8 cellular contexts compared by ENCODE assay signal in genomic region chr17:48106802-48107136, GRCh38. TPM values are rescaled to one million over a fixed set of nuclear protein-coding genes. Genes with fewer than 3 reads are reported as not detected.
DNase-seq lines count a peak whose midpoint lies in the region; ATAC-seq, FAIRE-seq and TF ChIP-seq lines count a peak whose summit lies in the region.

No MANE protein-coding gene starts in this region.

- H3K4me1 ChIP-seq in CD8-positive, alpha-beta memory T cell (ENCODE audit: insufficient read depth, low read length), result peaks cover 12% of the 10 kb centered on the region
- H3K4me1 ChIP-seq in pancreas, result peaks cover 0 to 24% (median 6%) of the 10 kb centered on the region in 3 donors

- TF ChIP-seq CTCF in RWPE1 (conservative IDR thresholded peaks at IDR 0.05; ENCODE audit: low read depth) (no peak), epithelial cell of proximal tubule (conservative IDR thresholded peaks at IDR 0.05; ENCODE audit: low read depth, low read length) (no peak), pancreas (IDR thresholded peaks at IDR 0.05) (no peak)

- peaks cover 46 to 68% (median 66%) of the 10 kb centered on the region in 3 donors for H3K4me1 Mint-ChIP-seq in CD8-positive, alpha-beta memory T cell

- CTCF ChIA-PET in CD8-positive, alpha-beta memory T cell (lab: Charles Lee), result interaction anchor here (1.0 to 4.2 kb wide), 5 partner anchors 9 to 59 kb away, joined by 3 to 23 read pairs (median 4); partner anchors contain the start of gene NFE2L1
- CTCF ChIA-PET in RWPE1 (lab: Yijun Ruan, JAX), result interaction anchor here (0.7 to 1.4 kb wide), 3 partner anchors 17 to 1034 kb away, joined by 3 read pairs; no protein-coding TSS in a partner anchor

- no peaks in the 10 kb centered on the region for H3K9me3 Mint-ChIP-seq in CD8-positive, alpha-beta memory T cell

- H3K36me3 ChIP-seq in CD8-positive, alpha-beta memory T cell (ENCODE audit: insufficient read depth, low read length), result no peaks in the 10 kb centered on the region
- H3K36me3 ChIP-seq in pancreas, result no peaks in the 10 kb centered on the region

- no peaks in the 10 kb centered on the region for H3K27me3 ChIP-seq in CD8-positive, alpha-beta memory T cell (ENCODE audit: insufficient read depth, low read length, poor library complexity, severe bottlenecking)
- H3K27me3 ChIP-seq in pancreas, result no peaks in the 10 kb centered on the region

- H3K27ac Mint-ChIP-seq in CD8-positive, alpha-beta memory T cell, result peak overlapping the region in 7 of 8 donors; percentile 86 to 97 (median 92)

- ATAC-seq in pancreas (no peak), HG03175 (IDR thresholded peaks at IDR 0.05; ENCODE audit: unreplicated experiment) (no peak)

- H3K27ac ChIP-seq in CD8-positive, alpha-beta memory T cell (ENCODE audit: low read depth, low read length), result peak overlapping the region; percentile 80
- peak overlapping the region; percentile 95 for H3K27ac ChIP-seq in RWPE1
- peak overlapping the region; percentile 60 to 96 (median 78) for H3K27ac ChIP-seq in pancreas

- FAIRE-seq in pancreas (lab: Jason Lieb, UNC), result no peak

- peak overlapping the region; percentile 96 for H3K4me3 ChIP-seq in CD8-positive, alpha-beta memory T cell (ENCODE audit: low read length)
- H3K4me3 ChIP-seq in epithelial cell of proximal tubule (ENCODE audit: low read depth, low read length) (peak overlapping the region; percentile 99), pancreas (peak overlapping the region; percentile 41 to 64 (median 54))

- 29 to 33% methylated on average over 13 of the region's 13 CpGs for WGBS in pancreas, 2 donors

- H3K9me3 ChIP-seq in CD8-positive, alpha-beta memory T cell (ENCODE audit: low read length), result no peaks in the 10 kb centered on the region
- no peaks in the 10 kb centered on the region for H3K9me3 ChIP-seq in pancreas

- H3K4me3 Mint-ChIP-seq in CD8-positive, alpha-beta memory T cell, result peak overlapping the region; percentile 92 to 100 (median 97)

- peaks cover 0 to 2% of the 10 kb centered on the region in 2 donors for H3K27me3 Mint-ChIP-seq in CD8-positive, alpha-beta memory T cell

- POLR2A ChIA-PET in CD8-positive, alpha-beta memory T cell (lab: Charles Lee), result interaction anchor here (0.6 to 2.2 kb wide), 3 partner anchors 58 to 785 kb away, joined by 4 to 17 read pairs (median 5); partner anchors contain the start of genes NFE2L1 and PNPO
- POLR2A ChIA-PET in RWPE1 (lab: Yijun Ruan, JAX; ENCODE audit: low non-redundant PET), result interaction anchor here (0.7 kb wide), 1 partner anchor 9 kb away, joined by 4 read pairs; no protein-coding TSS in a partner anchor

- H3K36me3 Mint-ChIP-seq in CD8-positive, alpha-beta memory T cell, result peaks cover 0 to 14% (median 0%) of the 10 kb centered on the region in 3 donors

- DNase-seq in CD8-positive, alpha-beta memory T cell, result no peak
- no peak for DNase-seq in RWPE1 (ENCODE audit: low spot score)
- no peak for DNase-seq in epithelial cell of proximal tubule (ENCODE audit: low read depth)
- no peak for DNase-seq in pancreas
- DNase-seq in NCI-H1105 treated with DMSO at 0.1 percent for 48 hours (lab: John Stamatoyannopoulos, UW), result no peak
- DNase-seq in NCI-H345 (lab: John Stamatoyannopoulos, UW), result no peak
- no peak for DNase-seq in GF-D8 (lab: John Stamatoyannopoulos, UW)

- intact Hi-C loops in pancreas (cut with DNase I), result no loop called here

RNA-seq across cellular contexts. Expression of gene SNX11, which starts 0.8 kb away (rescaled TPM):
- total RNA-seq in CD8-positive, alpha-beta memory T cell, result 10 to 100 TPM; 43.3 to 45.2 TPM
- polyA plus RNA-seq in CD8-positive, alpha-beta memory T cell, result 26.5 TPM
- total RNA-seq in epithelial cell of proximal tubule, result 11.6 and 18.5 TPM in 2 replicates
- total RNA-seq in pancreas, result 10 to 100 TPM in 1 of 6 donors, 1 to 10 TPM in 5; 5.4 to 13.6 (median 8.5) TPM
- 1 to 10 TPM; 6.5 to 7.7 TPM for polyA plus RNA-seq in pancreas

RNA-seq across cellular contexts. Expression of gene CBX1, which starts 5.5 kb away (rescaled TPM):
- 10 to 100 TPM; 63.1 to 65.1 TPM for total RNA-seq in CD8-positive, alpha-beta memory T cell
- polyA plus RNA-seq in CD8-positive, alpha-beta memory T cell, result 21.1 TPM
- total RNA-seq in epithelial cell of proximal tubule (99.7 and 105 TPM in 2 replicates), pancreas (10 to 100 TPM in 4 of 6 donors, 1 to 10 TPM in 2; 7.9 to 24.1 (median 12.0) TPM)
- polyA plus RNA-seq in pancreas, result 10 to 100 TPM; 10.0 to 20.9 TPM

RNA-seq across cellular contexts. Expression of gene NFE2L1, which starts 58.6 kb away (rescaled TPM):
- 10 to 100 TPM; 94.5 to 98.4 TPM for total RNA-seq in CD8-positive, alpha-beta memory T cell
- polyA plus RNA-seq in CD8-positive, alpha-beta memory T cell, result 13.1 TPM
- total RNA-seq in epithelial cell of proximal tubule, result 69.1 and 79.6 TPM in 2 replicates
- 10 to 100 TPM; 27.4 to 74.0 (median 44.5) TPM for total RNA-seq in pancreas
- polyA plus RNA-seq in pancreas, result 10 to 100 TPM; 40.9 to 47.2 TPM
